Comparison of ENCODE assay signal across 9 cellular contexts in genomic region chr10:93746844-93747284, GRCh38. TPM values are rescaled to one million over a fixed set of nuclear protein-coding genes. Genes with fewer than 3 reads are reported as not detected.
DNase-seq lines count a peak whose midpoint lies in the region; ATAC-seq and TF ChIP-seq lines count a peak whose summit lies in the region.
"Had no signal": no experiment of that assay in that cellular context is flagged by ENCODE, and none has a peak within 500 bp of the region (broad histone marks: within the 10 kb centered on the region; RNA-seq: fewer than 3 reads in every experiment).

No MANE protein-coding gene starts in this region.

- no peaks in the 10 kb centered on the region for H3K79me2 ChIP-seq in PC-9 (ENCODE audit: low read depth)

- H3K4me1 Mint-ChIP-seq in activated naive CD8-positive, alpha-beta T cell treated with anti-CD3 and anti-CD28 coated beads for 36 hours: no peaks in the 10 kb centered on the region

- TF ChIP-seq CTCF in 22Rv1 (IDR thresholded peaks at IDR 0.05) (peak; percentile 70), GM12873 (IDR thresholded peaks at IDR 0.05; ENCODE audit: insufficient read depth, low read depth, low read length, missing control alignments) (peak; percentile 55), PC-9 (conservative IDR thresholded peaks at IDR 0.05) (peak; percentile 73)

- H4K20me1 ChIP-seq in PC-9 (ENCODE audit: insufficient read depth): no peaks in the 10 kb centered on the region

- peaks cover 46% of the 10 kb centered on the region for H3K4me1 ChIP-seq in PC-9 (replicated peaks; ENCODE audit: insufficient read depth)

- H3K4me2 ChIP-seq in PC-9: peak overlapping the region; percentile 61

- H3K36me3 ChIP-seq in PC-9 (ENCODE audit: low read depth): no peaks in the 10 kb centered on the region
- H3K36me3 ChIP-seq: cardiac muscle cell had no signal

- H2AFZ ChIP-seq in PC-9: no peak overlapping the region

- H3K9me3 Mint-ChIP-seq in activated naive CD8-positive, alpha-beta T cell treated with anti-CD3 and anti-CD28 coated beads for 36 hours: no peaks in the 10 kb centered on the region

- H3K36me3 Mint-ChIP-seq in activated naive CD8-positive, alpha-beta T cell treated with anti-CD3 and anti-CD28 coated beads for 36 hours: no peaks in the 10 kb centered on the region

- H3K9me3 ChIP-seq in PC-9 (ENCODE audit: insufficient read depth, low read depth): no peaks in the 10 kb centered on the region

- CTCF ChIA-PET in PC-9 (lab: Charles Lee): interaction anchor here (0.6 to 3.6 kb wide), 5 partner anchors 44 to 305 kb away, joined by 3 to 21 read pairs (median 4); partner anchors contain the start of gene FRA10AC1

- no peaks in the 10 kb centered on the region for H3K9me2 ChIP-seq in PC-9 (ENCODE audit: insufficient read depth)

- H3K27ac Mint-ChIP-seq in activated naive CD8-positive, alpha-beta T cell treated with anti-CD3 and anti-CD28 coated beads for 36 hours: no peak overlapping the region

- H3K27me3 Mint-ChIP-seq in activated naive CD8-positive, alpha-beta T cell treated with anti-CD3 and anti-CD28 coated beads for 36 hours: peaks cover 15% of the 10 kb centered on the region

- H3K27ac ChIP-seq in 22Rv1 (no peak overlapping the region), PC-9 (peak overlapping the region; percentile 81)
- H3K27ac ChIP-seq: cardiac muscle cell had no signal

- DNase-seq in PC-9: peak; percentile 85 to 96
- peak; percentile 100 for DNase-seq in foreskin melanocyte
- no peak for DNase-seq in NOMO-1 (lab: John Stamatoyannopoulos, UW; ENCODE audit: unreplicated experiment in 2 of 2)
- no peak for DNase-seq in superior temporal gyrus (ENCODE audit: extremely low spot score)
- no peak for DNase-seq in activated naive CD8-positive, alpha-beta T cell treated with anti-CD3 and anti-CD28 coated beads for 36 hours

- H3K27me3 ChIP-seq in PC-9 (ENCODE audit: insufficient read depth, low read depth): no peaks in the 10 kb centered on the region
- H3K27me3 ChIP-seq: cardiac muscle cell had no signal

- peaks cover 10% of the 10 kb centered on the region for H3F3A ChIP-seq in PC-9 (ENCODE audit: insufficient read depth, low read depth)

- no peak overlapping the region for H3K4me3 Mint-ChIP-seq in activated naive CD8-positive, alpha-beta T cell treated with anti-CD3 and anti-CD28 coated beads for 36 hours

- intact Hi-C loops in PC-9 (cut with micrococcal nuclease; ENCODE audit: unreplicated experiment): loop anchor here (1.0 to 5.0 kb wide), 2 partner anchors 45 to 69 kb away; partner anchors contain the start of gene FRA10AC1

- POLR2A ChIA-PET in PC-9 (lab: Charles Lee; ENCODE audit: unreplicated experiment): interaction anchor here (0.7 kb wide), 2 partner anchors 44 to 245 kb away, joined by 3 to 11 read pairs; no protein-coding TSS in a partner anchor

- H3K4me3 ChIP-seq in PC-9: 0 out of 2 replicates have a peak overlapping the region, but pooled peaks have one; percentile 28
- H3K4me3 ChIP-seq: cardiac muscle cell had no signal

- no peak for ATAC-seq in GM18511 (IDR thresholded peaks at IDR 0.05; ENCODE audit: unreplicated experiment)

- BruUV-seq in PC-9 (replicated peaks; lab: Mats Ljungman, UMichigan): no TSS peak

RNA-seq across cellular contexts. Expression of gene LGI1, which starts 10.9 kb away (rescaled TPM):
- not detected in 2 replicates for total RNA-seq in PC-9 (2021)
- total RNA-seq in activated naive CD8-positive, alpha-beta T cell treated with anti-CD3 and anti-CD28 coated beads for 36 hours: not detected
- total RNA-seq: cardiac muscle cell had no signal

RNA-seq across cellular contexts. Expression of gene FRA10AC1, which starts 44.5 kb away (rescaled TPM):
- total RNA-seq in PC-9 (2021): 5.4 and 10.4 TPM in 2 replicates
- 10 to 100 TPM; 13.9 to 15.9 TPM for total RNA-seq in activated naive CD8-positive, alpha-beta T cell treated with anti-CD3 and anti-CD28 coated beads for 36 hours

Comparison
In these comparisons a context has a peak if more than half of its experiments do, and no peak if none do; other contexts are left out.
1. DNase-seq: peak in PC-9 (2 of 2) and foreskin melanocyte (single experiment); none in NOMO-1 (0 of 2), superior temporal gyrus (single experiment) and activated naive CD8-positive, alpha-beta T cell treated with anti-CD3 and anti-CD28 coated beads for 36 hours (single experiment).
2. Peak in every context shown above with its lines, with median percentiles within 50 percentile points of each other: CTCF ChIP-seq.